In genomic region chr7:1875390-1876199, GRCh38 we compare ENCODE assay signal across 8 cellular contexts.
A peak's percentile ranks its signal among the peaks of the same experiment; 100 is the strongest.
DNase-seq lines count a peak whose midpoint lies in the region; ATAC-seq, FAIRE-seq and TF ChIP-seq lines count a peak whose summit lies in the region.
"Not testable (repeated sequence)": the region's sequence is repeated elsewhere in the genome, so short reads cannot be mapped to it uniquely, and the experiment has no call there.

No MANE protein-coding gene starts in this region.

- peaks cover 43% of the 10 kb centered on the region for H3K9me3 ChIP-seq in BLaER1
- H3K9me3 ChIP-seq in HEK293 (ENCODE audit: control insufficient read depth, insufficient read depth, low read depth, low read length); body of pancreas; small intestine (ENCODE audit: control insufficient read depth, low read depth): not testable (repeated sequence)

- H3K36me3 Mint-ChIP-seq in activated CD4-positive, alpha-beta T cell treated with anti-CD3 and anti-CD28 coated beads for 36 hours (ENCODE audit: low read depth) = peaks cover 17% of the 10 kb centered on the region
- H3K36me3 Mint-ChIP-seq in glutamatergic neuron (ENCODE audit: unreplicated experiment); memory B cell: not testable (repeated sequence)

- H3K4me1 ChIP-seq in BLaER1; HEK293 (ENCODE audit: control insufficient read depth, insufficient read depth, low read length); body of pancreas; small intestine (ENCODE audit: control insufficient read depth in 2 of 2, insufficient read depth in 1 of 2, low read depth in 1 of 2, low read length in 1 of 2): not testable (repeated sequence)

- H3K27me3 ChIP-seq in BLaER1; body of pancreas; small intestine (ENCODE audit: control insufficient read depth in 2 of 2, insufficient read depth in 2 of 2, low read length in 2 of 2): not testable (repeated sequence)

- not testable (repeated sequence) for H3K4me3 Mint-ChIP-seq in activated CD4-positive, alpha-beta T cell treated with anti-CD3 and anti-CD28 coated beads for 36 hours; glutamatergic neuron (ENCODE audit: unreplicated experiment); memory B cell

- H4K20me1 ChIP-seq in BLaER1 = peaks cover 70% of the 10 kb centered on the region

- peaks cover 16% of the 10 kb centered on the region for H3K4me1 Mint-ChIP-seq in activated CD4-positive, alpha-beta T cell treated with anti-CD3 and anti-CD28 coated beads for 36 hours
- H3K4me1 Mint-ChIP-seq in glutamatergic neuron (ENCODE audit: low read depth, unreplicated experiment); memory B cell: not testable (repeated sequence)

- TF ChIP-seq CTCF in HEK293 (tag by site-specific recombination; IDR thresholded peaks at IDR 0.05) = not testable (repeated sequence)
- TF ChIP-seq CTCF in body of pancreas (IDR thresholded peaks at IDR 0.05) = peak in 6 of 7 experiments; percentile 26 to 61 (median 47)
- peak; percentile 35 for TF ChIP-seq CTCF in glutamatergic neuron (IDR thresholded peaks at IDR 0.05; ENCODE audit: partially characterized antibody, unreplicated experiment)

- not testable (repeated sequence) for H3K9ac ChIP-seq in BLaER1

- H3K4me2 ChIP-seq in BLaER1 = peak overlapping the region; percentile 53

- peak; percentile 99 for ATAC-seq in activated CD4-positive, alpha-beta T cell treated with anti-CD3 and anti-CD28 coated beads for 36 hours
- ATAC-seq in body of pancreas (peak; percentile 91), memory B cell (ENCODE audit: low read depth) (peak; percentile 100)

- intact Hi-C loops in activated CD4-positive, alpha-beta T cell treated with anti-CD3 and anti-CD28 coated beads for 36 hours (cut with DNase I, micrococcal nuclease); body of pancreas (cut with DNase I): not testable (repeated sequence)

- H3K27ac Mint-ChIP-seq in activated CD4-positive, alpha-beta T cell treated with anti-CD3 and anti-CD28 coated beads for 36 hours = peak overlapping the region; percentile 9
- not testable (repeated sequence) for H3K27ac Mint-ChIP-seq in glutamatergic neuron (ENCODE audit: unreplicated experiment); memory B cell

- not testable (repeated sequence) for H3K27ac ChIP-seq in BLaER1; HEK293 (ENCODE audit: extremely low read depth, low read depth, low read length); body of pancreas; small intestine (ENCODE audit: low read depth in 1 of 2, low read length in 1 of 2)

- not testable (repeated sequence) for H3K9me3 Mint-ChIP-seq in activated CD4-positive, alpha-beta T cell treated with anti-CD3 and anti-CD28 coated beads for 36 hours (ENCODE audit: low read depth); memory B cell
- peaks cover 14% of the 10 kb centered on the region for H3K9me3 Mint-ChIP-seq in glutamatergic neuron (ENCODE audit: unreplicated experiment)

- CTCF ChIA-PET in HEK293 (lab: Yijun Ruan, JAX) = interaction anchor here (0.7 kb wide), 1 partner anchor 364 kb away, joined by 3 read pairs; no protein-coding TSS in a partner anchor
- CTCF ChIA-PET in activated CD4-positive, alpha-beta T cell treated with anti-CD3 and anti-CD28 coated beads for 36 hours (lab: Charles Lee) = interaction anchor here (0.8 kb wide), 1 partner anchor 9 kb away, joined by 3 read pairs; no protein-coding TSS in a partner anchor

- POLR2A ChIA-PET in HEK293 (lab: Yijun Ruan, JAX); activated CD4-positive, alpha-beta T cell treated with anti-CD3 and anti-CD28 coated beads for 36 hours (lab: Charles Lee): not testable (repeated sequence)

- DNase-seq in NCI-H69 (lab: John Stamatoyannopoulos, UW) = peak; percentile 79
- DNase-seq in activated CD4-positive, alpha-beta T cell treated with anti-CD3 and anti-CD28 coated beads for 36 hours = peak; percentile 56
- DNase-seq in body of pancreas = peak; percentile 23 to 57 (median 50)
- not testable (repeated sequence) for DNase-seq in glutamatergic neuron; memory B cell (ENCODE audit: low spot score in 2 of 2)
- peak; percentile 68 for DNase-seq in small intestine

- TF ChIP-seq POLR2A in body of pancreas (IDR thresholded peaks at IDR 0.05) = not testable (repeated sequence)

- 46 to 58% methylated on average over 24 to 27 of the region's 29 CpGs for WGBS in body of pancreas, 2 donors
- WGBS in small intestine, 3 donors = 24 to 50% (median 38%) methylated on average over 26 to 29 of the region's 29 CpGs

- not testable (repeated sequence) for H3K4me3 ChIP-seq in BLaER1; HEK293 (ENCODE audit: low read depth, low read length); body of pancreas; small intestine (ENCODE audit: low read depth in 1 of 2, low read length in 2 of 2)

- H3K36me3 ChIP-seq in BLaER1 = peaks cover 45% of the 10 kb centered on the region
- not testable (repeated sequence) for H3K36me3 ChIP-seq in HEK293 (ENCODE audit: control insufficient read depth in 2 of 2, insufficient read depth in 1 of 2, low read length in 2 of 2); body of pancreas (replicated peaks in 1 of 2; ENCODE audit: insufficient read depth in 1 of 2, low read depth in 2 of 2); small intestine (ENCODE audit: control insufficient read depth in 2 of 2, insufficient read depth in 2 of 2, low read length in 2 of 2)

- H3K27me3 Mint-ChIP-seq in activated CD4-positive, alpha-beta T cell treated with anti-CD3 and anti-CD28 coated beads for 36 hours; memory B cell: not testable (repeated sequence)
- peaks cover 15% of the 10 kb centered on the region for H3K27me3 Mint-ChIP-seq in glutamatergic neuron (ENCODE audit: unreplicated experiment)

- FAIRE-seq in small intestine (lab: Jason Lieb, UNC) = not testable (repeated sequence)

TF ChIP-seq in HEK293, 187 proteins besides CTCF, POLR2A, EP300 and RAD21:
- peak; percentile 29; the same call in 1 of the 2 replicates for TF ChIP-seq GLIS1 (tag by site-specific recombination; IDR thresholded peaks at IDR 0.05)
